8 cellular contexts compared by ENCODE assay signal in the genomic region with DNA sequence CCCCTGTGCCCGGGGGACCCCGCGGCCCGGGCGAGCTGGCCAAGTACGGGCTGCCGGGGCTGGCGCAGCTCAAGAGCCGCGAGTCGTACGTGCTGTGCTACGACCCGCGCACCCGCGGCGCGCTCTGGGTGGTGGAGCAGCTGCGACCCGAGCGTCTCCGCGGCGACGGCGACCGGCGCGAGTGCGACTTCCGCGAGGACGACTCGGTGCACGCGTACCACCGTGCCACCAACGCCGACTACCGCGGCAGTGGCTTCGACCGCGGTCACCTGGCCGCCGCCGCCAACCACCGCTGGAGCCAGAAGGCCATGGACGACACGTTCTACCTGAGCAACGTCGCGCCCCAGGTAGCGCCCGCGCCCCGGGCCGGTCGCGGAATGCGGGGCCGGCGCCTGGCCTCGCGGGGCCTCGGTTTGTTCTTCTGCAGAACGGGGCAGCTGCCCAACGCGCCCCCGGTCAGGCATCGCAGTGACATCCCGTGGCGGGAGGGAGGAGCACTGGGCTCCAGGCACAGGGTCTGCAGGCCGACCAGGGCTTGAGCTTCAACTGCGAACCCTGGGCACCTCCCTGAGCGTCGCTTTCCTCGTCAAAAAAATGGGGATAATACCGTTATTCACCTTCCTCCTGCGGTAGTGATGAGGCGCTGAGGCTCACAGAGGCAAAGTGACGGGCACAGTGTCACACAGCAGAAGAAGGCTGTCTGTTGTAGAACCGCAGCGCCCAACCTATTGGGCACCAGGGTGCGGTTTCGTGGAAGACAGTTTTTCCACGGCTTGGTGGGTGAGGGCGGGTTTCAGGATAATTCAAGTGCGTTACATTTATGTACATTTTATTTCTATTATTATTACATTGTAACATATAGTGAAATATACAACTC. TPM values are rescaled to one million over a fixed set of nuclear protein-coding genes. Genes with fewer than 3 reads are reported as not detected.
DNase-seq lines count a peak whose midpoint lies in the region; ATAC-seq and TF ChIP-seq lines count a peak whose summit lies in the region.

No MANE protein-coding gene starts in this region.

- peaks cover 3% of the 10 kb centered on the region; the same call in 1 of the 2 replicates for H4K20me1 ChIP-seq in Karpas-422 (ENCODE audit: insufficient read depth, low read depth, low read length)

- no peaks in the 10 kb centered on the region for H3K27me3 Mint-ChIP-seq in activated B cell treated with CpG ODN at 0.5 μM for 24 hours

- peaks cover 15% of the 10 kb centered on the region for H3K4me1 Mint-ChIP-seq in activated B cell treated with CpG ODN at 0.5 μM for 24 hours

- H3K4me3 Mint-ChIP-seq in activated B cell treated with CpG ODN at 0.5 μM for 24 hours, result peak overlapping the region; percentile 75

- peak overlapping the region; percentile 83 for H3K9ac ChIP-seq in Karpas-422 (ENCODE audit: low read length)
- H3K9ac ChIP-seq in duodenal mucosa (ENCODE audit: low read depth in 1 of 2, low read length in 2 of 2), result peak overlapping the region; percentile 25 to 63

- POLR2A ChIA-PET in activated B cell treated with CpG ODN at 0.5 μM for 24 hours (lab: Charles Lee), result interaction anchor here (0.5 to 3.6 kb wide), 14 partner anchors 8 to 773 kb away, joined by 3 to 49 read pairs (median 4); a partner anchor contains a TSS

- in situ Hi-C loops in G401 (cut with HindIII; ENCODE audit: low sequenced_read_pairs), result no loop called here

- peak overlapping the region; percentile 50 for H3K27ac Mint-ChIP-seq in activated B cell treated with CpG ODN at 0.5 μM for 24 hours

- peak overlapping the region; percentile 96 for H3K4me2 ChIP-seq in Karpas-422 (ENCODE audit: low read depth, low read length, poor library complexity, severe bottlenecking)

- intact Hi-C loops in activated B cell treated with CpG ODN at 0.5 μM for 24 hours (cut with micrococcal nuclease), result loop anchor here (1.0 to 5.0 kb wide), 8 partner anchors 10 to 170 kb away; a partner anchor contains a TSS

- H3K4me1 ChIP-seq in Karpas-422 (ENCODE audit: low read length) (peaks cover 26% of the 10 kb centered on the region), duodenal mucosa (ENCODE audit: control insufficient read depth in 1 of 2, insufficient read depth in 2 of 2, low read length in 2 of 2) (peaks cover 11 to 17% of the 10 kb centered on the region in 2 donors)

- H3K36me3 Mint-ChIP-seq in activated B cell treated with CpG ODN at 0.5 μM for 24 hours (ENCODE audit: low read depth), result peaks cover 28% of the 10 kb centered on the region

- no peak overlapping the region for H2AFZ ChIP-seq in Karpas-422 (ENCODE audit: low read length)

- H3K4me3 ChIP-seq in Karpas-422 (ENCODE audit: low read length) (peak overlapping the region; percentile 89), duodenal mucosa (ENCODE audit: low read depth in 1 of 2, low read length in 2 of 2) (peak overlapping the region; percentile 68 to 79)

- H3K27ac ChIP-seq in Karpas-422 (ENCODE audit: low read length) (no peak overlapping the region), duodenal mucosa (ENCODE audit: low read depth, low read length) (peak overlapping the region; percentile 36)

- H3K36me3 ChIP-seq in Karpas-422 (ENCODE audit: insufficient read depth, low read length) (no peaks in the 10 kb centered on the region), duodenal mucosa (ENCODE audit: control insufficient read depth in 1 of 2, insufficient read depth in 2 of 2, low read length in 2 of 2) (peaks cover 19 to 32% of the 10 kb centered on the region in 2 donors)

- peaks cover 9% of the 10 kb centered on the region; the same call in 1 of the 2 replicates for H3K79me2 ChIP-seq in Karpas-422 (ENCODE audit: low read length)

- CTCF ChIA-PET in activated B cell treated with CpG ODN at 0.5 μM for 24 hours (lab: Charles Lee), result interaction anchor here (0.6 to 2.5 kb wide), 13 partner anchors 8 to 127 kb away, joined by 3 to 12 read pairs (median 5); a partner anchor contains a TSS

- no peak for TF ChIP-seq CTCF in activated B cell treated with CpG ODN at 0.5 μM for 24 hours (IDR thresholded peaks at IDR 0.05)

- peak; percentile 35 for DNase-seq in G401 (ENCODE audit: low spot score)
- peak; percentile 82 for DNase-seq in Karpas-422
- DNase-seq in activated B cell treated with CpG ODN at 0.5 μM for 24 hours, result peak; percentile 59
- DNase-seq in lung microvascular endothelial cell (ENCODE audit: low read depth in 2 of 2), result peak; percentile 38 to 44
- DNase-seq in stimulated activated CD8-positive, alpha-beta memory T cell treated with anti-CD3 and anti-CD28 coated beads, Interleukin-12 subunit alpha, Interleukin-12 subunit beta, amount 100 ng/mL, for 4 hours (ENCODE audit: low read depth), result peak; percentile 28
- no peak for DNase-seq in T1000 (lab: John Stamatoyannopoulos, UW)

- H3K27me3 ChIP-seq in Karpas-422 (ENCODE audit: low read length) (no peaks in the 10 kb centered on the region), duodenal mucosa (ENCODE audit: control insufficient read depth in 1 of 2, insufficient read depth in 2 of 2, low read length in 2 of 2) (no peaks in the 10 kb centered on the region)

- H3K9me3 Mint-ChIP-seq in activated B cell treated with CpG ODN at 0.5 μM for 24 hours, result no peaks in the 10 kb centered on the region

- no peaks in the 10 kb centered on the region for H3K9me3 ChIP-seq in Karpas-422 (ENCODE audit: low read length)
- H3K9me3 ChIP-seq in duodenal mucosa (ENCODE audit: control insufficient read depth in 1 of 2, low read length in 2 of 2), result no peaks in the 10 kb centered on the region

- ATAC-seq in GM21723 (IDR thresholded peaks at IDR 0.05; ENCODE audit: unreplicated experiment), result peak; percentile 31
- peak; percentile 32 for ATAC-seq in activated B cell treated with CpG ODN at 0.5 μM for 24 hours (ENCODE audit: low read depth)

- no peaks in the 10 kb centered on the region for H3K9me2 ChIP-seq in Karpas-422 (replicated peaks; ENCODE audit: insufficient read depth, low read length)

RNA-seq across cellular contexts. Expression of a gene that starts 0.8 kb away (rescaled TPM):
- total RNA-seq in G401 (2014; rRNA removed; shearing (Covaris generic)), result 31.6 and 67.6 TPM in 2 replicates
- 17.6 and 60.4 TPM in 2 replicates for total RNA-seq in Karpas-422 (2014; rRNA removed; shearing (Covaris generic); ENCODE audit: low replicate concordance)
- total RNA-seq in activated B cell treated with CpG ODN at 0.5 μM for 24 hours (14.6 and 16.9 TPM in 2 replicates), lung microvascular endothelial cell (21.6 and 29.6 TPM in 2 replicates)

RNA-seq across cellular contexts. Expression of a gene that starts 10.5 kb away (rescaled TPM):
- total RNA-seq in G401 (2014; rRNA removed; shearing (Covaris generic)), result 31.3 and 40.1 TPM in 2 replicates
- total RNA-seq in Karpas-422 (2014; rRNA removed; shearing (Covaris generic); ENCODE audit: low replicate concordance), result 28.6 and 42.5 TPM in 2 replicates
- 78.9 and 79.1 TPM in 2 replicates for total RNA-seq in activated B cell treated with CpG ODN at 0.5 μM for 24 hours
- total RNA-seq in lung microvascular endothelial cell, result 10.9 and 24.4 TPM in 2 replicates

RNA-seq across cellular contexts. Expression of a gene that starts 32.0 kb away (rescaled TPM):
- total RNA-seq in G401 (2014; rRNA removed; shearing (Covaris generic)), result 2.5 and 4.8 TPM in 2 replicates
- 6.7 and 9.5 TPM in 2 replicates for total RNA-seq in Karpas-422 (2014; rRNA removed; shearing (Covaris generic); ENCODE audit: low replicate concordance)
- 21.5 and 26.4 TPM in 2 replicates for total RNA-seq in activated B cell treated with CpG ODN at 0.5 μM for 24 hours
- total RNA-seq in lung microvascular endothelial cell, result 8.9 and 13.1 TPM in 2 replicates

RNA-seq across cellular contexts. Expression of a gene that starts 47.4 kb away (rescaled TPM):
- 15.1 and 23.0 TPM in 2 replicates for total RNA-seq in G401 (2014; rRNA removed; shearing (Covaris generic))
- 25.4 and 25.6 TPM in 2 replicates for total RNA-seq in Karpas-422 (2014; rRNA removed; shearing (Covaris generic); ENCODE audit: low replicate concordance)
- total RNA-seq in activated B cell treated with CpG ODN at 0.5 μM for 24 hours (24.0 and 26.0 TPM in 2 replicates), lung microvascular endothelial cell (11.1 and 12.7 TPM in 2 replicates)
